In the genomic region with DNA sequence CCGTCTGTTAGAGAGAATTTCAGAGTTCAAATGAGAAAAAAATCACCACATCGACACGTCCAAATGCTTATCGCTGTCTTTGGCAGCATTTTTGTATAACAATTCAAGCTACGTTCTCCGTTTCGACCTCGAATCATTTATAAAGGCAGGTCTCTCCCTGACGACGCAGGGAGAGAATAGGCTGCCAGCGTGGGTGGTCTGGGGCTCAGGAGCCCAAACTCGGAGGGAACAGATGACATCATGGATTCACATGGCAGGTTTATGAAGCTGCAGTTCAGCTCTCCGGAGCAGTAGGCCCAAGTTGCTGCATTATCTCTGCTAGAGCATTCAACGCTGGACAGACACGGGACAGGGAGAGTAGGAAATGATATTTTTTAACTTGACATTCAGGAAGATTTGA, we compare ENCODE assay signal across 15 cellular contexts.
DNase-seq lines count a peak whose midpoint lies in the region; ATAC-seq, FAIRE-seq and TF ChIP-seq lines count a peak whose summit lies in the region.
"Had no signal": no experiment of that assay in that cellular context is flagged by ENCODE, and none has a peak within 500 bp of the region (broad histone marks: within the 10 kb centered on the region; RNA-seq: fewer than 3 reads in every experiment).

No MANE protein-coding gene starts in this region.

- TF ChIP-seq CTCF in GM13977 (IDR thresholded peaks at IDR 0.05; ENCODE audit: extremely low read depth, insufficient read depth, missing control alignments): no peak
- TF ChIP-seq CTCF in activated CD8-positive, alpha-beta T cell treated with anti-CD3 and anti-CD28 coated beads for 36 hours (IDR thresholded peaks at IDR 0.05): no peak
- TF ChIP-seq CTCF in lower leg skin (IDR thresholded peaks at IDR 0.05): no peak

- 59 to 64% methylated on average over 15 of the region's 15 CpGs for WGBS in lower leg skin, 2 donors

- peaks cover 4% of the 10 kb centered on the region for H3K27me3 Mint-ChIP-seq in activated CD8-positive, alpha-beta T cell treated with anti-CD3 and anti-CD28 coated beads for 36 hours

- peak; percentile 77 for FAIRE-seq in endometrium (lab: Jason Lieb, UNC)
- FAIRE-seq: islet of Langerhans had no signal

- intact Hi-C loops in activated CD8-positive, alpha-beta T cell treated with anti-CD3 and anti-CD28 coated beads for 36 hours (cut with micrococcal nuclease): no loop called here
- intact Hi-C loops in lower leg skin (cut with DNase I; ENCODE audit: low total_unique reads): no loop called here

- no peak for ATAC-seq in activated CD8-positive, alpha-beta T cell treated with anti-CD3 and anti-CD28 coated beads for 36 hours
- ATAC-seq: activated T-cell treated with anti-CD3 and anti-CD28 coated beads, Interleukin-2, amount 50 U/mL, for 4 hours had no signal

- peaks cover 7% of the 10 kb centered on the region for H3K9me3 Mint-ChIP-seq in activated CD8-positive, alpha-beta T cell treated with anti-CD3 and anti-CD28 coated beads for 36 hours

- no peaks in the 10 kb centered on the region for H3K27me3 ChIP-seq in H7 (ENCODE audit: control insufficient read depth, insufficient read depth, low read length)
- H3K27me3 ChIP-seq: vagina had no signal

- no peak overlapping the region for H3K4me3 Mint-ChIP-seq in activated CD8-positive, alpha-beta T cell treated with anti-CD3 and anti-CD28 coated beads for 36 hours
- H3K4me3 Mint-ChIP-seq: activated T-cell treated with anti-CD3 and anti-CD28 coated beads, Interleukin-2, amount 50 U/mL, for 4 hours; dendritic cell treated with granulocyte-macrophage colony-stimulating factor and Interleukin-4, amounts not matched to agents 40 ng/mL and 50 ng/mL, for 4 days had no signal

- POLR2A ChIA-PET in activated CD8-positive, alpha-beta T cell treated with anti-CD3 and anti-CD28 coated beads for 36 hours (lab: Charles Lee): no interaction called here

- H3K4me3 ChIP-seq in H7 (ENCODE audit: insufficient read depth, low read depth, low read length) (no peak overlapping the region), lower leg skin (ENCODE audit: low read depth, poor library complexity, severe bottlenecking) (no peak overlapping the region)
- H3K4me3 ChIP-seq: vagina had no signal

- CTCF ChIA-PET in activated CD8-positive, alpha-beta T cell treated with anti-CD3 and anti-CD28 coated beads for 36 hours (lab: Charles Lee): interaction anchor here (1.1 kb wide), 1 partner anchor 31 kb away, joined by 3 read pairs; no protein-coding TSS in a partner anchor

- in situ Hi-C loops in GM13977 (cut with MboI; ENCODE audit: low pct_unique_long_range_greater_than_20kb, low sequenced_read_pairs, unreplicated experiment): no loop called here

- no peaks in the 10 kb centered on the region for H3K4me1 Mint-ChIP-seq in activated CD8-positive, alpha-beta T cell treated with anti-CD3 and anti-CD28 coated beads for 36 hours (ENCODE audit: low read depth)

- no peaks in the 10 kb centered on the region for H3K36me3 ChIP-seq in H7 (replicated peaks; ENCODE audit: control insufficient read depth, insufficient read depth, low read length)
- H3K36me3 ChIP-seq: vagina had no signal

- TF ChIP-seq POLR2A in lower leg skin (IDR thresholded peaks at IDR 0.05): no peak

- H3K27ac Mint-ChIP-seq in activated CD8-positive, alpha-beta T cell treated with anti-CD3 and anti-CD28 coated beads for 36 hours: no peak overlapping the region
- H3K27ac Mint-ChIP-seq: dendritic cell treated with granulocyte-macrophage colony-stimulating factor and Interleukin-4, amounts not matched to agents 40 ng/mL and 50 ng/mL, for 4 days had no signal

- no peaks in the 10 kb centered on the region for H3K36me3 Mint-ChIP-seq in activated CD8-positive, alpha-beta T cell treated with anti-CD3 and anti-CD28 coated beads for 36 hours (ENCODE audit: low read depth)

- DNase-seq in H7: peak; percentile 37
- peak; percentile 34 for DNase-seq in iPS-NIHi7 (ENCODE audit: extremely low spot score)
- peak; percentile 44 for DNase-seq in putamen (ENCODE audit: low spot score)
- no peak for DNase-seq in GM13977 (ENCODE audit: low spot score)
- DNase-seq in activated CD8-positive, alpha-beta T cell treated with anti-CD3 and anti-CD28 coated beads for 36 hours: no peak
- no peak for DNase-seq in lower leg skin (ENCODE audit: low spot score in 2 of 2)
- DNase-seq in DMS53 (lab: John Stamatoyannopoulos, UW): no peak
- DNase-seq: activated CD4-positive, alpha-beta T cell treated with anti-CD3 and anti-CD28 coated beads, Interleukin-2, amount 50 U/mL, for 1 hour; activated T-cell treated with anti-CD3 and anti-CD28 coated beads, Interleukin-2, amount 50 U/mL, for 4 hours; stimulated activated naive CD4-positive, alpha-beta T cell treated with Interleukin-2 at 50 U/mL for 16 hours; T-helper 9 cell had no signal

Comparison
In these comparisons a context has a peak if more than half of its experiments do, and no peak if none do; other contexts are left out.
1. DNase-seq: peak in H7 (single experiment), iPS-NIHi7 (single experiment) and putamen (single experiment); none in GM13977 (single experiment), activated CD8-positive, alpha-beta T cell treated with anti-CD3 and anti-CD28 coated beads for 36 hours (single experiment), lower leg skin (0 of 2) and DMS53 (single experiment).